ENCODE assay signal across 8 cellular contexts in the genomic region with DNA sequence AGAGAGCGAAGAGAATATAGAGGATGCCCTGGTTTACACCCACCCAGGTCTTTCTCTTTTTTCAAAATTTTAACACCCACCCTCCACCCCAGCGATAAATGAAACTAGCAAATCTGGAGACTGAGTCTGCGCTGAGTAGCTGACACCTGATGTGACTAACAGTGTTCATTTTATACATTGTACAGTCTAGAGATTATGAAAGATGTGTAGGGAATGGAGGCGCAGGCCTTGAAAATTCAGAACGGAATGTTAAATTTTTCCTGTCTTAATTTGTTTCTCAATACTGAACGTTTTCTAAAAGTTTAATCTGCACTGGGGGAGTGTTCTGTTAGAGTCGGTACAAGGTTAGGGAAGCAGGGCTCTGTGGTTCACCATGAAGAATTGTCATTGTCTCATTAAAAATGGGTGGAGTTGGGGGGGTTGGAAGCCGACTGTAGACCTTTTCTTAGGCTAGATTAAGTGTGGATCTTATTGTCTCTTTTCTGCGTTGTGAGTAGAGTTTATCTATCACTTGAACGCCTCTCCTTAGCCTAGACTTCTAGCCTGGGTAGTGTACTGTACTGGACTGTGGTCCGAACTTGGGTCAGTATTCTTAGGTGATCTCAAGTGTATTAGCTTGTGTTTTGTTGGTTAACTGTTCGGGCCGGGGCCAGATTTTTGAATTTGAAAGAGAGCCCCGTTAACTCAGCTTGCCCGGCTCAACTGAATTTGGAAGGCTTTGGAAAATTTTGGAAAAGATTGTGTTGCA. TPM values are rescaled to one million over a fixed set of nuclear protein-coding genes. Genes with fewer than 3 reads are reported as not detected.
DNase-seq lines count a peak whose midpoint lies in the region; ATAC-seq, FAIRE-seq and TF ChIP-seq lines count a peak whose summit lies in the region.

No MANE protein-coding gene starts in this region.

- WGBS in mesendoderm (ENCODE audit: extremely low coverage, insufficient coverage, low lambda C conversion rate) = no CpG with 5 or more reads among the region's 15 CpGs

- H3K56ac ChIP-seq in mesendoderm (ENCODE audit: low read length) = peak overlapping the region; percentile 96

- H3K79me2 ChIP-seq in mesendoderm (ENCODE audit: control insufficient read depth, insufficient read depth, low read length) = peaks cover 49% of the 10 kb centered on the region

- peak overlapping the region; percentile 93 for H3K4me2 ChIP-seq in mesendoderm (ENCODE audit: low read length)

- H3K27me3 ChIP-seq in breast epithelium (no peaks in the 10 kb centered on the region), mesendoderm (ENCODE audit: insufficient read depth, low read length, poor library complexity) (no peaks in the 10 kb centered on the region)

- H3K9me3 ChIP-seq in breast epithelium = no peaks in the 10 kb centered on the region

- peak overlapping the region; percentile 63 to 81 (median 71) for H3K4me3 ChIP-seq in breast epithelium
- H3K4me3 ChIP-seq in mesendoderm (ENCODE audit: low read length) = peak overlapping the region; percentile 94

- H4K8ac ChIP-seq in mesendoderm (ENCODE audit: low read depth, low read length) = no peak overlapping the region

- H3K36me3 ChIP-seq in breast epithelium (no peaks in the 10 kb centered on the region), mesendoderm (ENCODE audit: control insufficient read depth, insufficient read depth, low read length) (no peaks in the 10 kb centered on the region)

- no peak for ATAC-seq in GM21619 (IDR thresholded peaks at IDR 0.05; ENCODE audit: unreplicated experiment)

- peak overlapping the region; percentile 74 to 94 for H3K27ac ChIP-seq in breast epithelium
- no peak overlapping the region for H3K27ac ChIP-seq in mesendoderm (ENCODE audit: low read depth, low read length)

- no peak overlapping the region for H3K18ac ChIP-seq in mesendoderm (ENCODE audit: low read length)

- H3K79me1 ChIP-seq in mesendoderm (ENCODE audit: low read length) = peaks cover 7% of the 10 kb centered on the region

- H4K5ac ChIP-seq in mesendoderm (ENCODE audit: low read length) = no peak overlapping the region

- no peaks in the 10 kb centered on the region for H3K4me1 ChIP-seq in breast epithelium
- peaks cover 2% of the 10 kb centered on the region for H3K4me1 ChIP-seq in mesendoderm (ENCODE audit: control insufficient read depth, low read depth, low read length)

- no peak overlapping the region for H2AK5ac ChIP-seq in mesendoderm (ENCODE audit: low read length)

- peak overlapping the region; percentile 96 for H3K9ac ChIP-seq in mesendoderm (ENCODE audit: low read length)

- H2BK5ac ChIP-seq in mesendoderm (ENCODE audit: low read length) = no peak overlapping the region

- no peak overlapping the region for H2BK120ac ChIP-seq in mesendoderm (ENCODE audit: low read depth, low read length)

- in situ Hi-C loops in KBM-7 (cut with MboI; ENCODE audit: low pct_unique_long_range_greater_than_20kb, low sequenced_read_pairs) = no loop called here

- FAIRE-seq in frontal cortex (lab: Jason Lieb, UNC) = no peak

- DNase-seq in AG20443 (ENCODE audit: low spot score) (peak; percentile 24), KBM-7 (peak; percentile 53), breast epithelium (ENCODE audit: low spot score in 2 of 2) (no peak), mesendoderm (no peak), GOT3 (lab: John Stamatoyannopoulos, UW) (no peak), frontal cortex (ENCODE audit: low spot score in 2 of 2) (no peak), NCI-H1930 (lab: John Stamatoyannopoulos, UW) (no peak)

- H3K4ac ChIP-seq in mesendoderm (ENCODE audit: low read depth, low read length) = no peak overlapping the region

- no peak for TF ChIP-seq POLR2A in breast epithelium (IDR thresholded peaks at IDR 0.05)

- no peak for TF ChIP-seq CTCF in breast epithelium (IDR thresholded peaks at IDR 0.05)

- H2BK15ac ChIP-seq in mesendoderm (replicated peaks; ENCODE audit: low read depth) = no peak overlapping the region

- intact Hi-C loops in breast epithelium (cut with DNase I; ENCODE audit: low total_unique reads) = no loop called here

- no peak overlapping the region for H3K23ac ChIP-seq in mesendoderm (ENCODE audit: low read length)

RNA-seq across cellular contexts. Expression of a gene that starts 1.9 kb away (rescaled TPM):
- total RNA-seq in breast epithelium = 10 to 100 TPM; 62.1 to 89.1 (median 74.7) TPM
- 120 TPM for polyA plus RNA-seq in mesendoderm (2013, experiment 1 of 2)
- 121 TPM for polyA plus RNA-seq in mesendoderm (2013, experiment 2 of 2)
- total RNA-seq in frontal cortex = 161 TPM

Comparison
In these comparisons a context has a peak if more than half of its experiments do, and no peak if none do; other contexts are left out.
1. DNase-seq: peak in AG20443 (single experiment) and KBM-7 (single experiment); none in breast epithelium (0 of 2), mesendoderm (single experiment), GOT3 (single experiment), frontal cortex (0 of 2) and NCI-H1930 (0 of 2).